Comparison of ENCODE assay signal across 8 cellular contexts in the genomic region with DNA sequence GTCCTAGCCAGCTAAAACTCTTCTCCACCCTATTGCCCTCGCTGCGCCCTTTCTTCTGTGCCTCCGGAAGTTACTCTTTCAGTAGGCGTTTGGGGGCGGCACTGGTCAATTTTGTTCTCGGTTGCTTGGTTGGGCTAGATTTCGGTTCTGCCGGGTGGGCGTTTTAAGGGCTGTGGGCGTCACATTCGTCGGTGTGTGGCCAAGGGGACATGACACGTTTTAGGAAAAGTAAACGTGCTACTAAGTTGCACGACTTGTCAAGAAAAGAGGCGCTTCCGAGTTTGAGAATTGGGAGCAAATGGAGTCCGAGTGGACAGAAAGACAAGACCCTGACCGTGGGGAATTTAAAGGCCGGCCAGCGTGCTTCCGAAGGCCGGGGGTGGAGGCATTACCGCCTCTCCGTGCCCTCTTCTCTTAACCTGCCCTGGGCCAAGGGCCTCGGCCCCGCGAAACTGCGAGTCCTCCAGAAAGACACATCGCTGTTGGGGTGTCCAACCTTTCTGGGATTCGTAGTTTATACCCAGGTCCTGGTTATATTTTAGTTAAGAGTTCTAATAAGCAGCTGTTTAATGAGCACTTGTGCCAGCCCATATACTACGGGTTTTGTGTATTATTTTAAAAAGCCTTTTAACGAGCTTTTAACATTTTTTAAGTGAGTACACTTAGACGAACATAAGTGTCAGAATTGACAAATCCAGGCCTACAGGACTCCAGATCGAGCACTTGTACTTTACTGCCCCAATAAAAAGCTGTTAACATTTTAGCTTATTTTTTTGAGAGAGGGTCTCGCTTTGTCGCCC. TPM values are rescaled to one million over a fixed set of nuclear protein-coding genes. Genes with fewer than 3 reads are reported as not detected.
DNase-seq lines count a peak whose midpoint lies in the region; ATAC-seq and TF ChIP-seq lines count a peak whose summit lies in the region.

No MANE protein-coding gene starts in this region.

- no peak for TF ChIP-seq POLR2A in esophagus muscularis mucosa (IDR thresholded peaks at IDR 0.05; ENCODE audit: low read depth)

- intact Hi-C loops in esophagus muscularis mucosa (cut with DNase I), result no loop called here

- POLR2A ChIA-PET in activated CD4-positive, alpha-beta memory T cell treated with anti-CD3 and anti-CD28 coated beads, Interleukin-2, amount 10 ng/mL, durations not matched to agents 7 days and 5 days (lab: Charles Lee), result interaction anchor here (0.6 to 9.8 kb wide), 39 partner anchors 9 to 1005 kb away, joined by 3 to 278 read pairs (median 6); partner anchors contain the start of genes ABHD16A, ATP6V1G2, C6orf47 and CSNK2B

- peak overlapping the region; percentile 93 for H3K4me3 ChIP-seq in ACC112 (ENCODE audit: low read depth, low read length)
- H3K4me3 ChIP-seq in GM12875 (ENCODE audit: low read depth, low read length), result peak overlapping the region; percentile 50
- peak overlapping the region; percentile 72 to 84 (median 77) for H3K4me3 ChIP-seq in esophagus muscularis mucosa

- H3K36me3 ChIP-seq in ACC112 (ENCODE audit: insufficient read depth, low read length), result peaks cover 7% of the 10 kb centered on the region; the same call in 1 of the 2 replicates
- peaks cover 13 to 58% (median 41%) of the 10 kb centered on the region in 4 donors for H3K36me3 ChIP-seq in esophagus muscularis mucosa

- CTCF ChIA-PET in activated CD4-positive, alpha-beta memory T cell treated with anti-CD3 and anti-CD28 coated beads, Interleukin-2, amount 10 ng/mL, durations not matched to agents 7 days and 5 days (lab: Charles Lee), result interaction anchor here (0.7 to 3.8 kb wide), 14 partner anchors 8 to 456 kb away, joined by 3 to 20 read pairs (median 4); partner anchors contain the start of genes C6orf47, DDX39B, GPANK1 and LST1

- H3K27ac ChIP-seq in ACC112 (ENCODE audit: low read depth, low read length) (peak overlapping the region; percentile 93), esophagus muscularis mucosa (replicated peaks in 1 of 4) (peak overlapping the region; percentile 92 to 98 (median 96)), temporal lobe (ENCODE audit: low read depth, low read length) (peak overlapping the region; percentile 91)

- H3K4me3 Mint-ChIP-seq in activated CD4-positive, alpha-beta memory T cell treated with anti-CD3 and anti-CD28 coated beads, Interleukin-2, amount 10 ng/mL, durations not matched to agents 7 days and 5 days, result peak overlapping the region; percentile 97
- H3K4me3 Mint-ChIP-seq in naive B cell, result peak overlapping the region; percentile 88 to 99 (median 97)

- peak overlapping the region; percentile 57 for H2AFZ ChIP-seq in ACC112 (ENCODE audit: low read length, unreplicated experiment)

- H3K4me1 ChIP-seq in ACC112 (ENCODE audit: control insufficient read depth, insufficient read depth, low read length, unreplicated experiment) (peaks cover 13% of the 10 kb centered on the region), esophagus muscularis mucosa (peaks cover 32 to 60% (median 43%) of the 10 kb centered on the region in 4 donors)

- peaks cover 69% of the 10 kb centered on the region for H3K36me3 Mint-ChIP-seq in activated CD4-positive, alpha-beta memory T cell treated with anti-CD3 and anti-CD28 coated beads, Interleukin-2, amount 10 ng/mL, durations not matched to agents 7 days and 5 days (ENCODE audit: low read depth)
- H3K36me3 Mint-ChIP-seq in naive B cell, result peaks cover 0 to 18% of the 10 kb centered on the region in 2 donors

- H3K27me3 ChIP-seq in ACC112 (ENCODE audit: insufficient read depth, low read length), result no peaks in the 10 kb centered on the region
- H3K27me3 ChIP-seq in esophagus muscularis mucosa, result no peaks in the 10 kb centered on the region

- no peaks in the 10 kb centered on the region for H3K9me3 ChIP-seq in esophagus muscularis mucosa

- no peaks in the 10 kb centered on the region for H3K27me3 Mint-ChIP-seq in activated CD4-positive, alpha-beta memory T cell treated with anti-CD3 and anti-CD28 coated beads, Interleukin-2, amount 10 ng/mL, durations not matched to agents 7 days and 5 days
- H3K27me3 Mint-ChIP-seq in naive B cell, result no peaks in the 10 kb centered on the region

- peak overlapping the region; percentile 98 for H3K27ac Mint-ChIP-seq in activated CD4-positive, alpha-beta memory T cell treated with anti-CD3 and anti-CD28 coated beads, Interleukin-2, amount 10 ng/mL, durations not matched to agents 7 days and 5 days
- H3K27ac Mint-ChIP-seq in naive B cell, result peak overlapping the region; percentile 97 to 100 (median 100)

- H3K9me3 Mint-ChIP-seq in activated CD4-positive, alpha-beta memory T cell treated with anti-CD3 and anti-CD28 coated beads, Interleukin-2, amount 10 ng/mL, durations not matched to agents 7 days and 5 days, result no peaks in the 10 kb centered on the region
- H3K9me3 Mint-ChIP-seq in naive B cell, result no peaks in the 10 kb centered on the region

- peaks cover 39% of the 10 kb centered on the region for H3K79me2 ChIP-seq in ACC112 (ENCODE audit: control insufficient read depth, insufficient read depth, low read length, unreplicated experiment)

- TF ChIP-seq CTCF in GM12875 (IDR thresholded peaks at IDR 0.05; ENCODE audit: borderline replicate concordance, insufficient read depth, low read depth, low read length), result no peak
- TF ChIP-seq CTCF in esophagus muscularis mucosa (IDR thresholded peaks at IDR 0.05), result peak in 1 of 3 experiments; percentile 19

- DNase-seq in NCI-H146 (lab: John Stamatoyannopoulos, UW) (peak; percentile 97), esophagus muscularis mucosa (ENCODE audit: extremely low spot score) (peak; percentile 98), naive B cell (peak; percentile 92)
- DNase-seq in activated CD4-positive, alpha-beta memory T cell treated with anti-CD3 and anti-CD28 coated beads, Interleukin-2, amount 10 ng/mL, durations not matched to agents 7 days and 5 days, result no peak

- 8% methylated on average over 37 of the region's 37 CpGs for WGBS in esophagus muscularis mucosa

- no peak for TF ChIP-seq EP300 in esophagus muscularis mucosa (IDR thresholded peaks at IDR 0.05)

- H3K4me1 Mint-ChIP-seq in activated CD4-positive, alpha-beta memory T cell treated with anti-CD3 and anti-CD28 coated beads, Interleukin-2, amount 10 ng/mL, durations not matched to agents 7 days and 5 days, result peaks cover 66% of the 10 kb centered on the region
- H3K4me1 Mint-ChIP-seq in naive B cell, result peaks cover 42 to 69% (median 59%) of the 10 kb centered on the region in 3 donors

- ATAC-seq in HG02623 (IDR thresholded peaks at IDR 0.05; ENCODE audit: unreplicated experiment) (peak; percentile 51), naive B cell (ENCODE audit: low read depth in 2 of 2) (peak; percentile 67 to 71)

RNA-seq across cellular contexts. Expression of gene BAG6, which starts 0.7 kb away (rescaled TPM):
- 100 to 1,000 TPM; 275 to 282 TPM for total RNA-seq in activated CD4-positive, alpha-beta memory T cell treated with anti-CD3 and anti-CD28 coated beads, Interleukin-2, amount 10 ng/mL, durations not matched to agents 7 days and 5 days
- 100 to 1,000 TPM; 173 to 283 (median 217) TPM for total RNA-seq in esophagus muscularis mucosa
- polyA plus RNA-seq in naive B cell (ENCODE audit: low read depth in 6 of 6), result 10 to 100 TPM; 20.1 to 27.0 (median 24.2) TPM
- total RNA-seq in temporal lobe, result 136 TPM

RNA-seq across cellular contexts. Expression of gene APOM, which starts 2.6 kb away (rescaled TPM):
- 1 to 10 TPM; 2.9 to 3.6 TPM for total RNA-seq in activated CD4-positive, alpha-beta memory T cell treated with anti-CD3 and anti-CD28 coated beads, Interleukin-2, amount 10 ng/mL, durations not matched to agents 7 days and 5 days
- total RNA-seq in esophagus muscularis mucosa (1 to 10 TPM; 1.5 to 3.3 (median 2.0) TPM), temporal lobe (0.98 TPM)
- 10 to 100 TPM in 4 of 6 donors, 1 to 10 TPM in 2; 7.6 to 19.6 (median 13.7) TPM for polyA plus RNA-seq in naive B cell (ENCODE audit: low read depth in 6 of 6)

RNA-seq across cellular contexts. Expression of gene C6orf47, which starts 7.5 kb away (rescaled TPM):
- total RNA-seq in activated CD4-positive, alpha-beta memory T cell treated with anti-CD3 and anti-CD28 coated beads, Interleukin-2, amount 10 ng/mL, durations not matched to agents 7 days and 5 days, result 10 to 100 TPM; 26.4 to 26.7 TPM
- total RNA-seq in esophagus muscularis mucosa, result 10 to 100 TPM; 24.5 to 39.6 (median 34.0) TPM
- 10 to 100 TPM; 16.8 to 39.9 (median 28.4) TPM for polyA plus RNA-seq in naive B cell (ENCODE audit: low read depth in 6 of 6)
- 11.6 TPM for total RNA-seq in temporal lobe

RNA-seq across cellular contexts. Expression of gene GPANK1, which starts 11.7 kb away (rescaled TPM):
- 10 to 100 TPM; 33.6 to 35.2 TPM for total RNA-seq in activated CD4-positive, alpha-beta memory T cell treated with anti-CD3 and anti-CD28 coated beads, Interleukin-2, amount 10 ng/mL, durations not matched to agents 7 days and 5 days
- 10 to 100 TPM; 15.8 to 21.0 (median 19.4) TPM for total RNA-seq in esophagus muscularis mucosa
- 10 to 100 TPM; 18.5 to 27.8 (median 23.5) TPM for polyA plus RNA-seq in naive B cell (ENCODE audit: low read depth in 6 of 6)
- total RNA-seq in temporal lobe, result 8.9 TPM

RNA-seq across cellular contexts. Expression of gene CSNK2B, which starts 12.8 kb away (rescaled TPM):
- total RNA-seq in activated CD4-positive, alpha-beta memory T cell treated with anti-CD3 and anti-CD28 coated beads, Interleukin-2, amount 10 ng/mL, durations not matched to agents 7 days and 5 days, result 100 to 1,000 TPM; 199 to 212 TPM
- total RNA-seq in esophagus muscularis mucosa, result 100 to 1,000 TPM; 132 to 188 (median 153) TPM
- 100 to 1,000 TPM; 279 to 299 (median 286) TPM for polyA plus RNA-seq in naive B cell (ENCODE audit: low read depth in 6 of 6)
- 55.8 TPM for total RNA-seq in temporal lobe
